2 cellular contexts compared by ENCODE assay signal in genomic region chr7:44796034-44796503, GRCh38.
TF ChIP-seq lines count a peak whose summit lies in the region.

No MANE protein-coding gene starts in this region.

TF ChIP-seq in GM12891, 5 proteins besides CTCF, POLR2A, EP300 and RAD21:
- TF ChIP-seq POU2F2 (IDR thresholded peaks at IDR 0.05; ENCODE audit: low read depth, low read length) = 0 out of 2 replicates have a peak, but pooled peaks have one; percentile 14
- TF ChIP-seq TAF1 (IDR thresholded peaks at IDR 0.05; ENCODE audit: low read depth, low read length) = no peak
- no peak for TF ChIP-seq SPI1 (IDR thresholded peaks at IDR 0.05; ENCODE audit: low read depth, low read length)
- no peak for TF ChIP-seq POLR2AphosphoS5 (IDR thresholded peaks at IDR 0.05; ENCODE audit: low read depth, low read length)

TF ChIP-seq in GM12878, 131 proteins besides CTCF, POLR2A, EP300 and RAD21:
- TF ChIP-seq SMARCA5 (IDR thresholded peaks at IDR 0.05) = peak; percentile 99
- TF ChIP-seq ZSCAN29 (IDR thresholded peaks at IDR 0.05) = 0 out of 2 replicates have a peak, but pooled peaks have one; percentile 54
- no peak for TF ChIP-seq IKZF1 (conservative IDR thresholded peaks at IDR 0.05)
- no peak for TF ChIP-seq TCF7 (IDR thresholded peaks at IDR 0.05; ENCODE audit: borderline replicate concordance)
- TF ChIP-seq RUNX3 (IDR thresholded peaks at IDR 0.05; ENCODE audit: low read length) = peak; percentile 66
- 0 out of 2 replicates have a peak, but pooled peaks have one; percentile 58 for TF ChIP-seq RCOR1 (conservative IDR thresholded peaks at IDR 0.05; ENCODE audit: low read depth, low read length)
- no peak for TF ChIP-seq RFX5 (IDR thresholded peaks at IDR 0.05; ENCODE audit: low read depth, low read length)
- TF ChIP-seq LARP7 (IDR thresholded peaks at IDR 0.05) = peak; percentile 43; the same call in 1 of the 2 replicates
- peak; percentile 78; the same call in 1 of the 2 replicates for TF ChIP-seq ZNF217 (IDR thresholded peaks at IDR 0.05)
- no peak for TF ChIP-seq POLR2AphosphoS5 (IDR thresholded peaks at IDR 0.05; ENCODE audit: low read length)
- TF ChIP-seq SPI1 (IDR thresholded peaks at IDR 0.05; ENCODE audit: borderline replicate concordance, insufficient read depth, low read depth, low read length) = no peak
- TF ChIP-seq POU2F2 (IDR thresholded peaks at IDR 0.05; ENCODE audit: borderline replicate concordance, low read depth, low read length) = no peak; the same call in 2 of the 3 replicates
- no peak for TF ChIP-seq WRNIP1 (IDR thresholded peaks at IDR 0.05; ENCODE audit: borderline replicate concordance, low read depth, low read length)
- TF ChIP-seq ATF3 (IDR thresholded peaks at IDR 0.05; ENCODE audit: borderline replicate concordance, extremely low read depth, low read depth, low read length) = no peak
- peak; percentile 65; the same call in 1 of the 2 replicates for TF ChIP-seq NKRF (conservative IDR thresholded peaks at IDR 0.05)
- peak; percentile 63 for TF ChIP-seq MYC (IDR thresholded peaks at IDR 0.05; ENCODE audit: insufficient read depth, insufficient read length, insufficient replicate concordance, low read length, severe bottlenecking)
- TF ChIP-seq CREM (IDR thresholded peaks at IDR 0.05; ENCODE audit: low read depth) = 0 out of 2 replicates have a peak, but pooled peaks have one; percentile 17
- peak; percentile 43; the same call in 1 of the 2 replicates for TF ChIP-seq IRF5 (IDR thresholded peaks at IDR 0.05; ENCODE audit: borderline replicate concordance)
- peak; percentile 61; the same call in 1 of the 2 replicates for TF ChIP-seq NR2F1 (conservative IDR thresholded peaks at IDR 0.05)
- peak in 1 of 2 experiments; percentile 36; a peak in 1 of 3 replicates for TF ChIP-seq EGR1 (IDR thresholded peaks at IDR 0.05; ENCODE audit: borderline replicate concordance in 1 of 2, low read depth in 2 of 2, low read length in 2 of 2)
- TF ChIP-seq BACH1 (IDR thresholded peaks at IDR 0.05; ENCODE audit: borderline replicate concordance) = peak; percentile 33
- no peak for TF ChIP-seq MTA3 (IDR thresholded peaks at IDR 0.05; ENCODE audit: borderline replicate concordance, low read length)
- TF ChIP-seq RAD51 (IDR thresholded peaks at IDR 0.05) = no peak
- no peak for TF ChIP-seq HDAC6 (IDR thresholded peaks at IDR 0.05; ENCODE audit: unreplicated experiment)
- peak; percentile 98 for TF ChIP-seq ESRRA (IDR thresholded peaks at IDR 0.05; ENCODE audit: low read length)
- no peak for TF ChIP-seq RBBP5 (conservative IDR thresholded peaks at IDR 0.05)
- 0 out of 2 replicates have a peak, but pooled peaks have one; percentile 28 for TF ChIP-seq GATAD2B (conservative IDR thresholded peaks at IDR 0.05; ENCODE audit: low read depth)
- TF ChIP-seq IKZF2 (IDR thresholded peaks at IDR 0.05) = peak in 1 of 2 experiments; percentile 10; a peak in 1 of 4 replicates
- TF ChIP-seq MAX (IDR thresholded peaks at IDR 0.05; ENCODE audit: low read depth, low read length) = peak; percentile 74; the same call in 1 of the 2 replicates
- TF ChIP-seq TAF1 (IDR thresholded peaks at IDR 0.05; ENCODE audit: borderline replicate concordance, low read depth, low read length) = 0 out of 2 replicates have a peak, but pooled peaks have one; percentile 13
